ENCODE assay signal across 17 cellular contexts in genomic region chr1:219587401-219587800, GRCh38. TPM values are rescaled to one million over a fixed set of nuclear protein-coding genes. Genes with fewer than 3 reads are reported as not detected.
A peak's percentile ranks its signal among the peaks of the same experiment; 100 is the strongest.
DNase-seq lines count a peak whose midpoint lies in the region; ATAC-seq and TF ChIP-seq lines count a peak whose summit lies in the region.
"Had no signal": no experiment of that assay in that cellular context is flagged by ENCODE, and none has a peak within 500 bp of the region (broad histone marks: within the 10 kb centered on the region; RNA-seq: fewer than 3 reads in every experiment).

No MANE protein-coding gene starts in this region.

- intact Hi-C loops in IMR-90 (cut with micrococcal nuclease): no loop called here
- intact Hi-C loops in lower lobe of right lung (cut with DNase I): no loop called here
- intact Hi-C loops in vagina (cut with DNase I): no loop called here

- 0 out of 2 replicates have a peak overlapping the region, but pooled peaks have one; percentile 33 for H3K4ac ChIP-seq in IMR-90 (ENCODE audit: low read depth, low read length)

- in situ Hi-C loops in IMR-90 (cut with MboI; ENCODE audit: low sequenced_read_pairs): no loop called here

- H3K79me1 ChIP-seq in IMR-90 (ENCODE audit: low read depth in 1 of 2, low read length in 2 of 2): no peaks in the 10 kb centered on the region

- no peak for TF ChIP-seq RAD21 in IMR-90 (IDR thresholded peaks at IDR 0.05; ENCODE audit: low read length)

- DNase-seq in SIG-M5 treated with dmso at 0.1 percent for 504 hours (lab: John Stamatoyannopoulos, UW; ENCODE audit: unreplicated experiment) (peak; percentile 59), SIG-M5 (lab: John Stamatoyannopoulos, UW) (no peak), IMR-90 (peak; percentile 19), caudate nucleus (lab: John Stamatoyannopoulos, UW) (no peak), lower lobe of right lung (no peak), mucosa of gallbladder (ENCODE audit: low spot score) (no peak), vagina (ENCODE audit: extremely low spot score in 2 of 2) (no peak), NCI-H2171 (lab: John Stamatoyannopoulos, UW) (no peak)
- DNase-seq: 8988T, Caco-2, DMS53, NCI-H1092, NCI-H1694 treated with DMSO at 0.1 percent for 48 hours had no signal

- no peak overlapping the region for H3K23ac ChIP-seq in IMR-90 (ENCODE audit: low read depth, low read length)

- no peak overlapping the region for H2AFZ ChIP-seq in IMR-90 (replicated peaks; ENCODE audit: low read length, poor library complexity)

- dilution Hi-C loops in IMR-90 (cut with HindIII; ENCODE audit: low sequenced_read_pairs, unreplicated experiment): no loop called here

- H3K4me1 ChIP-seq in IMR-90 (ENCODE audit: control insufficient read depth, insufficient read depth, low read length) (peaks cover 2% of the 10 kb centered on the region; the same call in 1 of the 2 replicates), lower lobe of right lung (peaks cover 6% of the 10 kb centered on the region), vagina (no peaks in the 10 kb centered on the region)
- H3K4me1 ChIP-seq: Caco-2 had no signal

- H3K27ac ChIP-seq in IMR-90 (ENCODE audit: insufficient read depth, low read length) (peak overlapping the region; percentile 35; the same call in 1 of the 2 replicates), caudate nucleus (ENCODE audit: low read depth, low read length) (peak overlapping the region; percentile 58), lower lobe of right lung (peak overlapping the region; percentile 34), vagina (no peak overlapping the region)
- H3K27ac ChIP-seq: C4-2B had no signal

- H2BK120ac ChIP-seq in IMR-90 (ENCODE audit: low read depth, low read length): 0 out of 2 replicates have a peak overlapping the region, but pooled peaks have one; percentile 15

- no peak overlapping the region for H3K56ac ChIP-seq in IMR-90 (ENCODE audit: extremely low read depth, insufficient read depth, low read length)

- no TSS peak for BruUV-seq in IMR-90 (replicated peaks; lab: Mats Ljungman, UMichigan)

- no peak overlapping the region for H2BK15ac ChIP-seq in IMR-90 (ENCODE audit: low read depth, low read length)

- peaks cover 5% of the 10 kb centered on the region for H3K9me1 ChIP-seq in IMR-90 (ENCODE audit: insufficient read depth, low read length)

- H3K27me3 ChIP-seq in IMR-90 (ENCODE audit: control insufficient read depth, insufficient read depth, low read length) (no peaks in the 10 kb centered on the region), lower lobe of right lung (ENCODE audit: low read depth) (no peaks in the 10 kb centered on the region), vagina (no peaks in the 10 kb centered on the region)

- H3K4me3 ChIP-seq in IMR-90 (ENCODE audit: insufficient read depth, low read depth, low read length) (no peak overlapping the region), lower lobe of right lung (no peak overlapping the region), vagina (no peak overlapping the region)

- TF ChIP-seq POLR2A in IMR-90 (IDR thresholded peaks at IDR 0.05; ENCODE audit: low read depth, low read length) (no peak), vagina (IDR thresholded peaks at IDR 0.05) (no peak)

- ATAC-seq in IMR-90 (ENCODE audit: low read depth): no peak; the same call in 1 of the 2 replicates
- no peak for ATAC-seq in lower lobe of right lung

- H2AK5ac ChIP-seq in IMR-90 (ENCODE audit: low read depth, low read length): no peak overlapping the region

- TF ChIP-seq CTCF in IMR-90 (conservative IDR thresholded peaks at IDR 0.05; ENCODE audit: low read depth, low read length) (no peak), lower lobe of right lung (IDR thresholded peaks at IDR 0.05) (no peak), vagina (IDR thresholded peaks at IDR 0.05) (no peak)

- no peaks in the 10 kb centered on the region for H3K9me3 ChIP-seq in IMR-90 (ENCODE audit: control insufficient read depth, insufficient read depth, low read length)
- no peaks in the 10 kb centered on the region for H3K9me3 ChIP-seq in lower lobe of right lung
- H3K9me3 ChIP-seq in vagina: no peaks in the 10 kb centered on the region
- H3K9me3 ChIP-seq: Caco-2 had no signal

- no peak overlapping the region for H4K5ac ChIP-seq in IMR-90 (ENCODE audit: low read depth, low read length)

- POLR2A ChIA-PET in IMR-90 (lab: Charles Lee; ENCODE audit: unreplicated experiment): no interaction called here

- no peak overlapping the region for H4K91ac ChIP-seq in IMR-90 (ENCODE audit: insufficient read depth, low read depth, low read length)

- no peak overlapping the region for H2BK5ac ChIP-seq in IMR-90 (ENCODE audit: low read depth, low read length, poor library complexity, severe bottlenecking)

- H4K8ac ChIP-seq in IMR-90 (ENCODE audit: low read depth in 2 of 2, low read length in 2 of 2): no peak overlapping the region

- H3K14ac ChIP-seq in IMR-90 (replicated peaks; ENCODE audit: low read depth, low read length): no peak overlapping the region

- H3K9ac ChIP-seq in IMR-90 (ENCODE audit: low read depth, low read length): no peak overlapping the region

- no peak overlapping the region; the same call in 1 of the 2 replicates for H2BK20ac ChIP-seq in IMR-90 (ENCODE audit: low read depth, low read length)

- H2AK9ac ChIP-seq in IMR-90 (replicated peaks; ENCODE audit: low read depth, low read length, poor library complexity): no peak overlapping the region

- H4K20me1 ChIP-seq in IMR-90 (ENCODE audit: insufficient read depth, low read length): no peaks in the 10 kb centered on the region

- H3K4me2 ChIP-seq in IMR-90 (ENCODE audit: low read depth, low read length): no peak overlapping the region

- CTCF ChIA-PET in IMR-90 (lab: Yijun Ruan, JAX): no interaction called here

- no peak overlapping the region; the same call in 1 of the 2 replicates for H3K18ac ChIP-seq in IMR-90 (ENCODE audit: low read depth, low read length)

- H3K36me3 ChIP-seq in IMR-90 (ENCODE audit: control insufficient read depth, insufficient read depth, low read length): no peaks in the 10 kb centered on the region
- no peaks in the 10 kb centered on the region for H3K36me3 ChIP-seq in lower lobe of right lung
- H3K36me3 ChIP-seq in vagina: no peaks in the 10 kb centered on the region

TF ChIP-seq in IMR-90, 13 proteins besides CTCF, POLR2A, EP300 and RAD21:
- TF ChIP-seq MAFK (IDR thresholded peaks at IDR 0.05; ENCODE audit: low read depth, low read length) (no peak), MAZ (IDR thresholded peaks at IDR 0.05; ENCODE audit: borderline replicate concordance, low read depth, low read length) (no peak), USF2 (IDR thresholded peaks at IDR 0.05; ENCODE audit: low read depth, low read length) (no peak), RFX5 (IDR thresholded peaks at IDR 0.05; ENCODE audit: low read depth, low read length) (no peak), BHLHE40 (IDR thresholded peaks at IDR 0.05; ENCODE audit: low read depth, low read length) (no peak)

RNA-seq across cellular contexts. Expression of gene ZC3H11B, which starts 25.5 kb away (rescaled TPM):
- total RNA-seq in IMR-90 (2012; rRNA removed) (under 0.01 and 0.28 TPM in 2 replicates), lower lobe of right lung (0.21 TPM), mucosa of gallbladder (0.52 TPM), vagina (not detected)
- 0.03 TPM in 1 of 2 replicates, not detected in the other for polyA plus RNA-seq in IMR-90 (2012; rRNA removed)
- 0.03 TPM in 1 of 2 replicates, not detected in the other for polyA plus RNA-seq in IMR-90 (2012; cell fraction: cytosol; rRNA removed)
- polyA plus RNA-seq in IMR-90 (2012; cell fraction: nucleus; rRNA removed; ENCODE audit: low replicate concordance): 0.08 and 0.22 TPM in 2 replicates
- total RNA-seq: Caco-2, G401, HT1080, NCI-H460 had no signal

Comparison
In these comparisons a context has a peak if more than half of its experiments do, and no peak if none do; other contexts are left out.
1. DNase-seq: peak in SIG-M5 treated with dmso at 0.1 percent for 504 hours (single experiment) and IMR-90 (single experiment); none in SIG-M5 (single experiment), caudate nucleus (0 of 61), lower lobe of right lung (single experiment), mucosa of gallbladder (single experiment), vagina (0 of 2) and NCI-H2171 (single experiment).